In genomic region chr3:183498634-183499033, GRCh38 we compare ENCODE assay signal across 24 cellular contexts. TPM values are rescaled to one million over a fixed set of nuclear protein-coding genes. Genes with fewer than 3 reads are reported as not detected.
"Had no signal": no experiment of that assay in that cellular context is flagged by ENCODE, and none has a peak within 500 bp of the region (broad histone marks: within the 10 kb centered on the region; RNA-seq: fewer than 3 reads in every experiment).

No MANE protein-coding gene starts in this region.

- H3K9me3 ChIP-seq: gastrocnemius medialis, prostate gland, right atrium auricular region, sigmoid colon, stomach, thyroid gland, vagina had no signal

- H3K27ac ChIP-seq: dorsolateral prefrontal cortex, epithelial cell of prostate, gastrocnemius medialis, prostate gland, right atrium auricular region, sigmoid colon, stomach, thyroid gland, vagina had no signal

- H3K4me3 ChIP-seq: dorsolateral prefrontal cortex, gastrocnemius medialis, prostate gland, right atrium auricular region, sigmoid colon, stomach, thyroid gland, vagina had no signal

- H3K9me3 Mint-ChIP-seq: endodermal cell; naive thymus-derived CD4-positive, alpha-beta T cell; stimulated activated effector memory CD8-positive, alpha-beta T cell treated with anti-CD3 and anti-CD28 coated beads, Interleukin-12 subunit alpha, Interleukin-12 subunit beta, amount 100 ng/mL, for 72 hours had no signal

- H3K4me1 Mint-ChIP-seq: endodermal cell; stimulated activated effector memory CD8-positive, alpha-beta T cell treated with anti-CD3 and anti-CD28 coated beads, Interleukin-12 subunit alpha, Interleukin-12 subunit beta, amount 100 ng/mL, for 72 hours had no signal

- H3K36me3 ChIP-seq: gastrocnemius medialis, prostate gland, right atrium auricular region, sigmoid colon, stomach, thyroid gland, vagina had no signal

- H3K27ac Mint-ChIP-seq: endodermal cell; nephron progenitor cell; stimulated activated effector memory CD8-positive, alpha-beta T cell treated with anti-CD3 and anti-CD28 coated beads, Interleukin-12 subunit alpha, Interleukin-12 subunit beta, amount 100 ng/mL, for 72 hours had no signal

- H3K27me3 Mint-ChIP-seq: naive thymus-derived CD4-positive, alpha-beta T cell had no signal

- H3K27me3 ChIP-seq: dorsolateral prefrontal cortex, gastrocnemius medialis, right atrium auricular region, sigmoid colon, stomach, thyroid gland, vagina had no signal

- H3K4me3 Mint-ChIP-seq: endodermal cell; naive thymus-derived CD4-positive, alpha-beta T cell; nephron progenitor cell; stimulated activated effector memory CD8-positive, alpha-beta T cell treated with anti-CD3 and anti-CD28 coated beads, Interleukin-12 subunit alpha, Interleukin-12 subunit beta, amount 100 ng/mL, for 72 hours had no signal

- ATAC-seq: esophagus mucosa; gastrocnemius medialis; naive thymus-derived CD4-positive, alpha-beta T cell; stimulated activated effector memory CD8-positive, alpha-beta T cell treated with anti-CD3 and anti-CD28 coated beads, Interleukin-12 subunit alpha, Interleukin-12 subunit beta, amount 100 ng/mL, for 72 hours had no signal

- DNase-seq: dorsolateral prefrontal cortex; effector CD4-positive, alpha-beta T cell; foreskin fibroblast; gastrocnemius medialis; mesenchymal stem cell; midbrain; naive thymus-derived CD4-positive, alpha-beta T cell; nephron progenitor cell; nucleus accumbens; sigmoid colon; stimulated activated CD4-positive, alpha-beta T cell treated with anti-CD3 and anti-CD28 coated beads, Interleukin-2, amount 100 ng/mL, for 24 hours; stimulated activated CD4-positive, alpha-beta T cell treated with anti-CD3 and anti-CD28 coated beads, Interleukin-4, amount 100 ng/mL, for 24 hours; stimulated activated naive CD4-positive, alpha-beta T cell treated with Interleukin-2 at 50 U/mL for 16 hours; stomach; trophoblast cell had no signal

- H3K4me1 ChIP-seq: prostate gland, right atrium auricular region, sigmoid colon, stomach, vagina had no signal

RNA-seq across cellular contexts. Expression of gene KLHL6, which starts 56.9 kb away (rescaled TPM):
- total RNA-seq: osteocyte had no signal
